Comparison of ENCODE assay signal across 24 cellular contexts in the genomic region with DNA sequence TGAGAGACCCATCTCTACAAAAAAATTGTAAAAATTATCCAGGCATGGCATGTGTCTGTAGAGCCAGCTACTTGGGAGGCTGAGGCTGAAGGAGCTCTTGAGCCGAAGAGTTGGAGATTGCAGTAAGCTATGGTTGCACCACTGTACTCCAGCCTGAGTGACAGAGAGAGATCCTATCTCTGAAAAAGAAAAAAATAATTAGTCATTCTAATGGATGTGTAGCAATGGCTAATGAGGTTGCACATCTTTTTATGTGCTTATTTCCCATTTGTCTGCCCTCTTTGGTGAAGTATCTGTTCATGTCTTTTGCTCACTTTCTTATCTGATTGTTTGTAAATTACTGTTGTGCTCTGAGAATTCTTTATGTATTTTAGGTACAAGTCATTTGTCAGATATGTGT. TPM values are rescaled to one million over a fixed set of nuclear protein-coding genes. Genes with fewer than 3 reads are reported as not detected.
DNase-seq lines count a peak whose midpoint lies in the region; ATAC-seq, FAIRE-seq and TF ChIP-seq lines count a peak whose summit lies in the region.
"Had no signal": no experiment of that assay in that cellular context is flagged by ENCODE, and none has a peak within 500 bp of the region (broad histone marks: within the 10 kb centered on the region; RNA-seq: fewer than 3 reads in every experiment).

No MANE protein-coding gene starts in this region.

- CTCF ChIA-PET in GM12878 (lab: Yijun Ruan, JAX) = interaction anchor here (0.6 kb wide), 1 partner anchor 437 kb away, joined by 4 read pairs; no protein-coding TSS in a partner anchor

- no peak overlapping the region for H3K23ac ChIP-seq in trophoblast cell (ENCODE audit: low read length)

- peaks cover 44% of the 10 kb centered on the region for H3K27me3 Mint-ChIP-seq in activated CD4-positive, alpha-beta T cell treated with anti-CD3 and anti-CD28 coated beads, Interleukin-2, amount 10 ng/mL, durations not matched to agents 24 days and 14 days
- H3K27me3 Mint-ChIP-seq in immature natural killer cell (ENCODE audit: low read depth in 3 of 3) = peaks cover 2 to 11% (median 2%) of the 10 kb centered on the region in 3 donors

- H3K4me2 ChIP-seq in GM12878 (ENCODE audit: control insufficient read depth, insufficient read depth) (no peak overlapping the region), trophoblast cell (ENCODE audit: low read length) (no peak overlapping the region)
- H3K4me2 ChIP-seq: A549 had no signal

- no peak for TF ChIP-seq CTCF in GM12878 (IDR thresholded peaks at IDR 0.05 in 2 of 3, conservative IDR thresholded peaks at IDR 0.05 in 1 of 3; ENCODE audit: control insufficient read depth in 2 of 3, extremely low read depth in 1 of 3, insufficient read depth in 1 of 3, low read depth in 3 of 3, low read length in 3 of 3)
- no peak for TF ChIP-seq CTCF in fibroblast of villous mesenchyme (IDR thresholded peaks at IDR 0.05; ENCODE audit: insufficient read depth, low read depth, low read length)

- no peak overlapping the region for H4K91ac ChIP-seq in trophoblast cell (ENCODE audit: low read depth, low read length)

- no peak for TF ChIP-seq EP300 in GM12878 (IDR thresholded peaks at IDR 0.05; ENCODE audit: borderline replicate concordance in 1 of 2, control insufficient read depth in 1 of 2, low read depth in 2 of 2, low read length in 2 of 2)

- H3K4me1 Mint-ChIP-seq in activated CD4-positive, alpha-beta T cell treated with anti-CD3 and anti-CD28 coated beads, Interleukin-2, amount 10 ng/mL, durations not matched to agents 24 days and 14 days = peaks cover 3% of the 10 kb centered on the region
- no peaks in the 10 kb centered on the region for H3K4me1 Mint-ChIP-seq in immature natural killer cell
- H3K4me1 Mint-ChIP-seq: CD4-positive, CD25-positive, alpha-beta regulatory T cell had no signal

- POLR2A ChIA-PET in GM12878 (lab: Charles Lee) = no interaction called here

- no peak overlapping the region for H3K14ac ChIP-seq in trophoblast cell (ENCODE audit: low read length)

- no peaks in the 10 kb centered on the region for H3K36me3 Mint-ChIP-seq in activated CD4-positive, alpha-beta T cell treated with anti-CD3 and anti-CD28 coated beads, Interleukin-2, amount 10 ng/mL, durations not matched to agents 24 days and 14 days (ENCODE audit: low read depth)
- H3K36me3 Mint-ChIP-seq in immature natural killer cell = no peaks in the 10 kb centered on the region
- H3K36me3 Mint-ChIP-seq: CD4-positive, CD25-positive, alpha-beta regulatory T cell; CD8-positive, alpha-beta T cell had no signal

- no peak overlapping the region for H2AK5ac ChIP-seq in trophoblast cell (ENCODE audit: low read length)

- no peak overlapping the region for H4K12ac ChIP-seq in trophoblast cell (ENCODE audit: low read depth, low read length)

- H3K4me3 ChIP-seq in GM12878 (no peak overlapping the region), fibroblast of villous mesenchyme (ENCODE audit: low read depth, low read length) (no peak overlapping the region), trophoblast cell (ENCODE audit: low read depth, low read length) (no peak overlapping the region)
- H3K4me3 ChIP-seq: A549, GM23248 had no signal

- no peak overlapping the region for H3K18ac ChIP-seq in trophoblast cell (ENCODE audit: low read length)

- H3K4me1 ChIP-seq in GM12878 (ENCODE audit: control insufficient read depth, insufficient read depth, low read length) (no peaks in the 10 kb centered on the region), trophoblast cell (ENCODE audit: control insufficient read depth in 1 of 2, insufficient read depth in 2 of 2, low read length in 2 of 2) (peaks cover 0 to 2% of the 10 kb centered on the region in 2 experiments)
- H3K4me1 ChIP-seq: A549, Caco-2 had no signal

- H3K9ac ChIP-seq in GM12878 (ENCODE audit: control insufficient read depth, insufficient read depth, low read length) (no peak overlapping the region), trophoblast cell (ENCODE audit: low read length) (no peak overlapping the region)
- H3K9ac ChIP-seq: GM23248 had no signal

- no peak overlapping the region for H2BK12ac ChIP-seq in trophoblast cell (ENCODE audit: low read length)

- intact Hi-C loops in activated CD4-positive, alpha-beta T cell treated with anti-CD3 and anti-CD28 coated beads, Interleukin-2, amount 10 ng/mL, durations not matched to agents 24 days and 14 days (cut with micrococcal nuclease) = no loop called here
- intact Hi-C loops in GM12878 (cut with micrococcal nuclease; ENCODE audit: unreplicated experiment) = no loop called here

- H3K9me3 Mint-ChIP-seq in activated CD4-positive, alpha-beta T cell treated with anti-CD3 and anti-CD28 coated beads, Interleukin-2, amount 10 ng/mL, durations not matched to agents 24 days and 14 days = no peaks in the 10 kb centered on the region
- no peaks in the 10 kb centered on the region for H3K9me3 Mint-ChIP-seq in immature natural killer cell
- H3K9me3 Mint-ChIP-seq: CD8-positive, alpha-beta T cell had no signal

- no peak overlapping the region for H3K4ac ChIP-seq in trophoblast cell (ENCODE audit: low read depth, low read length)

- H2AFZ ChIP-seq in GM12878 (ENCODE audit: control insufficient read depth, low read depth, low read length) = no peak overlapping the region
- H2AFZ ChIP-seq in trophoblast cell (ENCODE audit: insufficient read depth, low read length, poor library complexity) = no peak overlapping the region
- H2AFZ ChIP-seq: GM23248 had no signal

- no peaks in the 10 kb centered on the region; a peak in 1 of 4 replicates for H3K27me3 ChIP-seq in GM12878 (replicated peaks in 1 of 2; ENCODE audit: control insufficient read depth in 2 of 2, insufficient read depth in 2 of 2, low read length in 1 of 2)
- no peaks in the 10 kb centered on the region for H3K27me3 ChIP-seq in trophoblast cell (ENCODE audit: insufficient read depth, low read length)

- no peak overlapping the region for H2BK5ac ChIP-seq in trophoblast cell (ENCODE audit: low read depth, low read length, poor library complexity)

- H2BK120ac ChIP-seq in trophoblast cell (ENCODE audit: insufficient read depth, low read length, poor library complexity) = no peak overlapping the region

- RAD21 ChIA-PET in GM12878 (lab: Charles Lee; ENCODE audit: unreplicated experiment) = no interaction called here

- no TSS peak for BruUV-seq in GM12878 (replicated peaks; lab: Mats Ljungman, UMichigan)

- no peak for TF ChIP-seq RAD21 in GM12878 (IDR thresholded peaks at IDR 0.05; ENCODE audit: insufficient read depth, low read depth, low read length)

- H3K36me3 ChIP-seq in GM12878 (ENCODE audit: control insufficient read depth in 2 of 2, insufficient read depth in 2 of 2, low read length in 1 of 2) (no peaks in the 10 kb centered on the region), trophoblast cell (ENCODE audit: control insufficient read depth in 1 of 2, insufficient read depth in 2 of 2, low read length in 2 of 2) (no peaks in the 10 kb centered on the region)

- no peaks in the 10 kb centered on the region for H4K20me1 ChIP-seq in GM12878 (ENCODE audit: control insufficient read depth, insufficient read depth)

- in situ Hi-C loops in GM12878 (cut with MboI) = no loop called here

- no peak overlapping the region for H3K27ac Mint-ChIP-seq in activated CD4-positive, alpha-beta T cell treated with anti-CD3 and anti-CD28 coated beads, Interleukin-2, amount 10 ng/mL, durations not matched to agents 24 days and 14 days
- no peak overlapping the region for H3K27ac Mint-ChIP-seq in immature natural killer cell
- H3K27ac Mint-ChIP-seq: CD4-positive, CD25-positive, alpha-beta regulatory T cell; CD8-positive, alpha-beta T cell had no signal

- H3K27ac ChIP-seq in GM12878 (ENCODE audit: control insufficient read depth, insufficient read depth) (no peak overlapping the region), trophoblast cell (ENCODE audit: low read depth, low read length) (no peak overlapping the region)
- H3K27ac ChIP-seq: A549, GM23248 had no signal

- no peak overlapping the region for H3K4me3 Mint-ChIP-seq in activated CD4-positive, alpha-beta T cell treated with anti-CD3 and anti-CD28 coated beads, Interleukin-2, amount 10 ng/mL, durations not matched to agents 24 days and 14 days
- H3K4me3 Mint-ChIP-seq in immature natural killer cell = no peak overlapping the region
- H3K4me3 Mint-ChIP-seq: CD4-positive, CD25-positive, alpha-beta regulatory T cell; CD8-positive, alpha-beta T cell had no signal

- H3K79me1 ChIP-seq in trophoblast cell (ENCODE audit: low read length) = no peaks in the 10 kb centered on the region

- peak; percentile 7 for FAIRE-seq in GM12878 (lab: Jason Lieb, UNC)
- FAIRE-seq: A549, GM12891, GM18507, H1 had no signal

- DNase-seq in activated CD4-positive, alpha-beta T cell treated with anti-CD3 and anti-CD28 coated beads, Interleukin-2, amount 10 ng/mL, durations not matched to agents 24 days and 14 days = peak; percentile 8
- no peak for DNase-seq in activated CD4-positive, alpha-beta T cell treated with anti-CD3 and anti-CD28 coated beads for 4 hours
- DNase-seq in GM12878 (ENCODE audit: low read depth, low spot score) = no peak
- DNase-seq in fibroblast of villous mesenchyme (ENCODE audit: low read depth) = peak; percentile 46
- DNase-seq in trophoblast cell = peak; percentile 33 to 64
- no peak for DNase-seq in immature natural killer cell
- DNase-seq in SW 1271 (lab: John Stamatoyannopoulos, UW) = no peak
- DNase-seq: 8988T; ACHN; C1 segment of cervical spinal cord; Caco-2; CD4-positive, CD25-positive, alpha-beta regulatory T cell; CD8-positive, alpha-beta T cell; DMS153; EL; GDM1; GM23248; H7; HCEC 1CT had no signal

- SMC1A ChIA-PET in GM12878 (lab: Charles Lee; ENCODE audit: uncharacterized antibody, unreplicated experiment) = no interaction called here

- ATAC-seq in GM12878 (no peak), HG03039 (IDR thresholded peaks at IDR 0.05; ENCODE audit: unreplicated experiment) (no peak)
- ATAC-seq: A549; CD8-positive, alpha-beta T cell had no signal

- no peaks in the 10 kb centered on the region for H3K9me3 ChIP-seq in GM12878 (replicated peaks; ENCODE audit: control insufficient read depth, insufficient read depth, low read length)
- H3K9me3 ChIP-seq in trophoblast cell (ENCODE audit: insufficient read depth, low read depth, low read length) = no peaks in the 10 kb centered on the region
- H3K9me3 ChIP-seq: A549, Caco-2 had no signal

- 87% methylated on average over 1 of the region's 1 CpG for WGBS in GM12878 (ENCODE audit: insufficient coverage, insufficient replicate concordance, low lambda C conversion rate, missing lambda C conversion rate)
- no CpG with 5 or more reads among the region's 1 CpG for WGBS in trophoblast cell (ENCODE audit: extremely low coverage, insufficient coverage, insufficient read length)

- TF ChIP-seq POLR2A in GM12878 (IDR thresholded peaks at IDR 0.05; ENCODE audit: low read depth, low read length) = no peak

- no peaks in the 10 kb centered on the region for H3K79me2 ChIP-seq in GM12878 (ENCODE audit: control insufficient read depth, insufficient read depth, low read length)
- no peaks in the 10 kb centered on the region for H3K79me2 ChIP-seq in trophoblast cell (ENCODE audit: control insufficient read depth, insufficient read depth, low read length, poor library complexity)

- no peak overlapping the region for H4K8ac ChIP-seq in trophoblast cell (ENCODE audit: low read depth, low read length)

RNA-seq across cellular contexts. Expression of a gene that starts 19.0 kb away (rescaled TPM):
- total RNA-seq in activated CD4-positive, alpha-beta T cell treated with anti-CD3 and anti-CD28 coated beads, Interleukin-2, amount 10 ng/mL, durations not matched to agents 24 days and 14 days = 0.52 and 0.54 TPM in 2 replicates
- 0.10 and 0.27 TPM in 2 replicates for total RNA-seq in GM12878 (2013; cell fraction: nucleolus; rRNA removed)
- total RNA-seq in GM12878 (2014; rRNA removed) (0.05 and 0.06 TPM in 2 replicates), GM12878 (2014; rRNA removed; fragmentation: Illumina TruSeq; extraction: Trizol) (0.04 and 0.05 TPM in 2 replicates), GM12878 (2021) (0.16 and 0.28 TPM in 2 replicates), fibroblast of villous mesenchyme (4.2 and 6.5 TPM in 2 replicates)
- polyA plus RNA-seq in GM12878 (2011; ENCODE audit: low read depth) = not detected
- polyA plus RNA-seq in GM12878 (2011; rRNA removed) (0.20 and 0.53 TPM in 2 replicates), GM12878 (2014; fragmentation: Illumina TruSeq; extraction: Trizol) (0.06 TPM in 1 of 2 replicates, not detected in the other), GM12878 (2014; fragmentation: Nextera tagmentation; extraction: Ambion mirVana) (under 1 TPM in 1 of 2 experiments, not detected in 1; under 0.01 TPM), GM12878 (2014; rRNA removed) (0.03 and 0.04 TPM in 2 replicates), GM12878 (2016; fragmentation: Nextera tagmentation; extraction: Ambion mirVana) (under 1 TPM in 1 of 2 experiments, not detected in 1; 0.09 TPM), immature natural killer cell (1 to 10 TPM in 1 of 3 donors, under 1 TPM in 1, not detected in 1; 0.41 to 1.2 TPM)
- polyA plus RNA-seq in GM12878 (2011; cell fraction: cytosol; rRNA removed) = 0.20 and 0.24 TPM in 2 replicates
- 0.22 and 0.28 TPM in 2 replicates for polyA plus RNA-seq in GM12878 (2011; cell fraction: nucleus; rRNA removed)
- 0.03 TPM in 1 of 2 replicates, not detected in the other for polyA plus RNA-seq in GM12878 (2012)
- polyA minus RNA-seq in GM12878 (2011; rRNA and poly(A)+ RNA removed) = 0.66 and 0.77 TPM in 2 replicates
- 0.27 and 0.31 TPM in 2 replicates for polyA minus RNA-seq in GM12878 (2011; cell fraction: cytosol; rRNA and poly(A)+ RNA removed)
- 1.5 and 2.0 TPM in 2 replicates for polyA minus RNA-seq in GM12878 (2011; cell fraction: nucleus; rRNA and poly(A)+ RNA removed)
- 31.7 and 32.4 TPM in 2 replicates for polyA plus RNA-seq in trophoblast cell (2013)

Comparison
In these comparisons a context has a peak if more than half of its experiments do, and no peak if none do; other contexts are left out.
1. DNase-seq: peak in activated CD4-positive, alpha-beta T cell treated with anti-CD3 and anti-CD28 coated beads, Interleukin-2, amount 10 ng/mL, durations not matched to agents 24 days and 14 days (single experiment), fibroblast of villous mesenchyme (single experiment) and trophoblast cell (2 of 2); none in activated CD4-positive, alpha-beta T cell treated with anti-CD3 and anti-CD28 coated beads for 4 hours (0 of 2), GM12878 (single experiment), immature natural killer cell (0 of 3) and SW 1271 (0 of 2).